Comparison of ENCODE assay signal across 24 cellular contexts in the genomic region with DNA sequence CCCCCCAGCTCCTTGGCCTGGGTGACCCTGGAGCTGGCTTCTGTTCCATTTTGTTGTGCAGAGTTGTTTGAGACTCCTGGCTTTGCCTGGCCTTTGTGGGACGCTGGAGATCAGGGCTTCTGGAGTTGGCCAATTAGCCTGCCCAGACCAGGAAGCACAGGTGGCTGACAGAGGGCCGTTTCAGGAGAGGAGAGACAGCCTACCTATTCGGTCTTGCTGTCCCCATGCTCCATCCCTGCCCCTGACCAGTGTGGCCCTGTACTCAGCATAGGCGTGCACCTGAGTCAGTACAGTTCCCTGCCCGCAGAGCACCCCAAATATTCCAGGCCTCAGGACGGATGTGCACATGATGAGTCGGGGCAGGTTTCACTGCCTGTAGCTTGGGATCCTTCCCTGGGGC. TPM values are rescaled to one million over a fixed set of nuclear protein-coding genes. Genes with fewer than 3 reads are reported as not detected.
DNase-seq lines count a peak whose midpoint lies in the region; TF ChIP-seq lines count a peak whose summit lies in the region.
"Had no signal": no experiment of that assay in that cellular context is flagged by ENCODE, and none has a peak within 500 bp of the region (broad histone marks: within the 10 kb centered on the region; RNA-seq: fewer than 3 reads in every experiment).

No MANE protein-coding gene starts in this region.

- no peak overlapping the region for H3K4me3 ChIP-seq in vagina
- H3K4me3 ChIP-seq: BLaER1, GM23338, SK-N-MC had no signal

- no peaks in the 10 kb centered on the region for H3K9me3 ChIP-seq in vagina
- H3K9me3 ChIP-seq: BLaER1 had no signal

- H3K27me3 ChIP-seq in layer of hippocampus (ENCODE audit: control insufficient read depth, insufficient read depth, low read length) (no peaks in the 10 kb centered on the region), vagina (no peaks in the 10 kb centered on the region)
- H3K27me3 ChIP-seq: BLaER1 had no signal

- H3K36me3 ChIP-seq in vagina = peaks cover 0 to 30% of the 10 kb centered on the region in 2 donors
- H3K36me3 ChIP-seq: BLaER1 had no signal

- DNase-seq in posterior vena cava (ENCODE audit: low spot score) (peak; percentile 57), vagina (ENCODE audit: extremely low spot score in 2 of 2) (no peak), SIG-M5 treated with dmso at 0.1 percent for 504 hours (lab: John Stamatoyannopoulos, UW; ENCODE audit: unreplicated experiment) (no peak), NCI-H187 treated with DMSO at 0.1 percent for 48 hours (lab: John Stamatoyannopoulos, UW) (no peak), G401 (ENCODE audit: low spot score) (no peak)
- DNase-seq: CD4-positive, alpha-beta T cell; DMS53; HCEC 1CT; NCI-H1048; NCI-H1417; NCI-H1694; NCI-H2081; NCI-H226; NCI-H510A; NCI-H69; SHP77 treated with DMSO at 0.1 percent for 48 hours had no signal

- no peak for TF ChIP-seq POLR2A in vagina (IDR thresholded peaks at IDR 0.05)

- H3K27ac ChIP-seq in angular gyrus (ENCODE audit: low read depth, low read length) = peak overlapping the region; percentile 88
- H3K27ac ChIP-seq in layer of hippocampus (ENCODE audit: low read depth, low read length) = peak overlapping the region; percentile 90
- peak overlapping the region; percentile 72 for H3K27ac ChIP-seq in vagina
- H3K27ac ChIP-seq: BLaER1, HL-60, SK-N-MC had no signal

- in situ Hi-C loops in G401 (cut with HindIII; ENCODE audit: low sequenced_read_pairs) = no loop called here

- TF ChIP-seq CTCF in vagina (IDR thresholded peaks at IDR 0.05) = no peak

- intact Hi-C loops in posterior vena cava (cut with DNase I) = no loop called here
- intact Hi-C loops in vagina (cut with DNase I) = no loop called here

- peaks cover 18% of the 10 kb centered on the region for H3K4me1 ChIP-seq in vagina
- H3K4me1 ChIP-seq: BLaER1 had no signal

RNA-seq across cellular contexts. Expression of gene HTRA1, which starts 44.5 kb away (rescaled TPM):
- total RNA-seq in posterior vena cava (100 to 1,000 TPM; 152 to 276 TPM), vagina (116 TPM)
- 4.5 and 9.2 TPM in 2 replicates for total RNA-seq in G401 (2014; rRNA removed; shearing (Covaris generic))
- total RNA-seq: CD4-positive, alpha-beta T cell; OCI-LY7 had no signal

RNA-seq across cellular contexts. Expression of gene ARMS2, which starts 51.4 kb away (rescaled TPM):
- not detected for total RNA-seq in posterior vena cava
- not detected for total RNA-seq in vagina
- total RNA-seq in G401 (2014; rRNA removed; shearing (Covaris generic)) = not detected in 2 replicates
- total RNA-seq: CD4-positive, alpha-beta T cell; Daoy; GM23338; OCI-LY7 had no signal

RNA-seq across cellular contexts. Expression of gene DMBT1, which starts 54.7 kb away (rescaled TPM):
- total RNA-seq in posterior vena cava = not detected
- not detected for total RNA-seq in vagina
- not detected in 2 replicates for total RNA-seq in G401 (2014; rRNA removed; shearing (Covaris generic))
- total RNA-seq: CD4-positive, alpha-beta T cell; OCI-LY7 had no signal

Comparison
In these comparisons a context has a peak if more than half of its experiments do, and no peak if none do; other contexts are left out.
1. RNA of gene HTRA1, which starts 44.5 kb away (total RNA-seq): 152 to 276 TPM in posterior vena cava and 116 TPM in vagina (single experiment); 4.5 to 9.2 TPM in G401; every median in the first group is over 10 times any median in the second.
2. Peak in every context shown above with its lines, with median percentiles within 50 percentile points of each other: H3K27ac ChIP-seq.